1 cellular context compared by ENCODE assay signal in the genomic region with DNA sequence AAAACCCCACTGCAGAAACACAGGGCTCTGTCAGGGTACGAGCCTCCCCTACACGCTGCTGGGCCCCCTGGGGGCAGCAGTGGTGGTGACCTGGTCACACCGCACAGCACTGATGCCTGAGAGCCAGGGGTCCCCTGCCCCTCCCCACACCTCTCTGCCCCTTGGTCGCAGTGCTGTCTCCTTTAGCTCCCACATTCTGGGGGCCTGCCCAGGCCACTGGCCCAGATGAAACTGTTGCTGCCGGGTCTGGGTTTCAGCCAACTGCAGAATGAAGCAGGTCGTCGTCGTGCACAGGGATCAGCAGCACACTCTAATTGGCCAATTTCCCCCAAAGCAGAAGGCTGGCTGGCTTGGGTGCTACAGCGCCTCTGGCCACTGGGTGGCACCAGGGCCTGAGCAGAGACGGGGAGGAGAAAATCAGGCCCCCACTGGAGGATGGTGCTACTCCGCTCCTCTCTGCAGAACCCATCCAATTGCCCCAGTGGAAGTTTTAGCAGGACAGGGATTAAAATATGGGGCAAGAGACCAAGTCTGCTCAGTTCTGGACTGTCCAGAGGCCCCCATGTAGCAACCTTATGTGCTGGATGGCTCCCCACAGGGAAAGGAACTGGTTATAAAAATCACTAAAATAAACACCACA.
TF ChIP-seq lines count a peak whose summit lies in the region.

No MANE protein-coding gene starts in this region.

TF ChIP-seq in endothelial cell of umbilical vein, 7 proteins besides CTCF, POLR2A, EP300 and RAD21 (continued from another document):
- no peak for TF ChIP-seq FOS (IDR thresholded peaks at IDR 0.05; ENCODE audit: borderline replicate concordance, insufficient read depth, low read length)
